14 cellular contexts compared by ENCODE assay signal in genomic region chrX:73668779-73669178, GRCh38.
"Had no signal": no experiment of that assay in that cellular context is flagged by ENCODE, and none has a peak within 500 bp of the region (broad histone marks: within the 10 kb centered on the region; RNA-seq: fewer than 3 reads in every experiment).

No MANE protein-coding gene starts in this region.

- H3K27ac Mint-ChIP-seq: activated CD4-positive, alpha-beta T cell treated with anti-CD3 and anti-CD28 coated beads, Interleukin-2, amount 10 ng/mL, durations not matched to agents 7 days and 5 days; activated naive CD4-positive, alpha-beta T cell treated with anti-CD3 and anti-CD28 coated beads, Interleukin-2, amount 10 ng/mL, durations not matched to agents 7 days and 5 days; activated T-helper 2 cell treated with anti-CD3 and anti-CD28 coated beads, Interferon-gamma antibody, Interleukin-2, Interleukin-4, amounts not matched to agents 10 μg/mL and 5 μg/mL and 100 μg/mL, durations not matched to agents 14 hours and 24 hours and 36 hours; brain; naive B cell; stimulated activated memory B cell treated with anti-CD40 and anti-IgM and Interleukin-4, amounts not matched to agents 10 μg/mL and 1 μg/mL and 100 μg/mL, for 72 hours had no signal

- H3K27me3 Mint-ChIP-seq: activated CD4-positive, alpha-beta T cell treated with anti-CD3 and anti-CD28 coated beads, Interleukin-2, amount 10 ng/mL, durations not matched to agents 7 days and 5 days; activated naive CD4-positive, alpha-beta T cell treated with anti-CD3 and anti-CD28 coated beads, Interleukin-2, amount 10 ng/mL, durations not matched to agents 7 days and 5 days; brain; naive B cell; stimulated activated memory B cell treated with anti-CD40 and anti-IgM and Interleukin-4, amounts not matched to agents 10 μg/mL and 1 μg/mL and 100 μg/mL, for 72 hours had no signal

- H3K4me1 ChIP-seq: parathyroid adenoma, tibial nerve had no signal

- H3K4me3 ChIP-seq: smooth muscle cell, tibial nerve had no signal

- H3K4me3 Mint-ChIP-seq: activated CD4-positive, alpha-beta T cell treated with anti-CD3 and anti-CD28 coated beads, Interleukin-2, amount 10 ng/mL, durations not matched to agents 7 days and 5 days; activated naive CD4-positive, alpha-beta T cell treated with anti-CD3 and anti-CD28 coated beads, Interleukin-2, amount 10 ng/mL, durations not matched to agents 7 days and 5 days; brain; naive B cell; stimulated activated memory B cell treated with anti-CD40 and anti-IgM and Interleukin-4, amounts not matched to agents 10 μg/mL and 1 μg/mL and 100 μg/mL, for 72 hours had no signal

- H3K4me2 ChIP-seq: smooth muscle cell had no signal

- ATAC-seq: left lobe of liver; stimulated activated memory B cell treated with anti-CD40 and anti-IgM and Interleukin-4, amounts not matched to agents 10 μg/mL and 1 μg/mL and 100 μg/mL, for 72 hours had no signal

- H3K27ac ChIP-seq: parathyroid adenoma, tibial nerve had no signal

- DNase-seq: activated CD4-positive, alpha-beta T cell treated with anti-CD3 and anti-CD28 coated beads, Interleukin-2, amount 10 ng/mL, durations not matched to agents 7 days and 5 days; activated CD4-positive, CD25-positive, alpha-beta regulatory T cell; activated naive CD4-positive, alpha-beta T cell treated with anti-CD3 and anti-CD28 coated beads, Interleukin-2, amount 10 ng/mL, durations not matched to agents 7 days and 5 days; activated T-cell treated with anti-CD3 and anti-CD28 coated beads for 4 hours; dermis blood vessel endothelial cell; naive B cell; T-helper 2 cell had no signal

- H3K27me3 ChIP-seq: tibial nerve had no signal

- H3K9ac ChIP-seq: parathyroid adenoma had no signal

- H3K4me1 Mint-ChIP-seq: activated CD4-positive, alpha-beta T cell treated with anti-CD3 and anti-CD28 coated beads, Interleukin-2, amount 10 ng/mL, durations not matched to agents 7 days and 5 days; activated naive CD4-positive, alpha-beta T cell treated with anti-CD3 and anti-CD28 coated beads, Interleukin-2, amount 10 ng/mL, durations not matched to agents 7 days and 5 days; brain had no signal

- H3K79me2 ChIP-seq: parathyroid adenoma had no signal
